1 cellular context compared by ENCODE assay signal in the genomic region with DNA sequence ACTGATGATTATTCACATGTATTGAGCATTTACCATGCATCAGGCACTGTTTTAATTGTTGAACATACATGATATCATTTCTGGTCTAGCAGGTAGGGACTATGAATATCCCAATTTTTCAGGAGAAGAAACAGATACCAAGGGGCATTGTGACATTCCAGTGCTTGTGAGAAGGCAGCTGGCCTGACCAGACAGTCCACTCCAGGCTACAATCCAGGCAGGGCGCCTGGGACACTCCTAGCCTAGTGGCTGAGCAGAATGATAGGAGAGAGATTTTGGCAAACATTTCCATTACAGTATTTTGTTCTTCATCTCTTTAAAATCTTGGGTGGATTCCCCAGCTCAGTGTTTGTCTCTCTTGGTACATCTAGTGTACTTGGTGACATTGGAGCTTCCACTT.
TF ChIP-seq lines count a peak whose summit lies in the region.

No MANE protein-coding gene starts in this region.

TF ChIP-seq in HepG2, 621 proteins besides CTCF, POLR2A, EP300 and RAD21:
- TF ChIP-seq JDP2 (CRISPR knock-in tag; IDR thresholded peaks at IDR 0.05; ENCODE audit: borderline replicate concordance) (no peak), ZNF567 (CRISPR knock-in tag; IDR thresholded peaks at IDR 0.05; ENCODE audit: borderline replicate concordance) (no peak), KDM4B (CRISPR knock-in tag; IDR thresholded peaks at IDR 0.05) (no peak)
- TF ChIP-seq, protein P1, sequence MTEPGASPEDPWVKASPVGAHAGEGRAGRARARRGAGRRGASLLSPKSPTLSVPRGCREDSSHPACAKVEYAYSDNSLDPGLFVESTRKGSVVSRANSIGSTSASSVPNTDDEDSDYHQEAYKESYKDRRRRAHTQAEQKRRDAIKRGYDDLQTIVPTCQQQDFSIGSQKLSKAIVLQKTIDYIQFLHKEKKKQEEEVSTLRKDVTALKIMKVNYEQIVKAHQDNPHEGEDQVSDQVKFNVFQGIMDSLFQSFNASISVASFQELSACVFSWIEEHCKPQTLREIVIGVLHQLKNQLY (CRISPR knock-in tag; IDR thresholded peaks at IDR 0.05) = no peak
